8 cellular contexts compared by ENCODE assay signal in the genomic region with DNA sequence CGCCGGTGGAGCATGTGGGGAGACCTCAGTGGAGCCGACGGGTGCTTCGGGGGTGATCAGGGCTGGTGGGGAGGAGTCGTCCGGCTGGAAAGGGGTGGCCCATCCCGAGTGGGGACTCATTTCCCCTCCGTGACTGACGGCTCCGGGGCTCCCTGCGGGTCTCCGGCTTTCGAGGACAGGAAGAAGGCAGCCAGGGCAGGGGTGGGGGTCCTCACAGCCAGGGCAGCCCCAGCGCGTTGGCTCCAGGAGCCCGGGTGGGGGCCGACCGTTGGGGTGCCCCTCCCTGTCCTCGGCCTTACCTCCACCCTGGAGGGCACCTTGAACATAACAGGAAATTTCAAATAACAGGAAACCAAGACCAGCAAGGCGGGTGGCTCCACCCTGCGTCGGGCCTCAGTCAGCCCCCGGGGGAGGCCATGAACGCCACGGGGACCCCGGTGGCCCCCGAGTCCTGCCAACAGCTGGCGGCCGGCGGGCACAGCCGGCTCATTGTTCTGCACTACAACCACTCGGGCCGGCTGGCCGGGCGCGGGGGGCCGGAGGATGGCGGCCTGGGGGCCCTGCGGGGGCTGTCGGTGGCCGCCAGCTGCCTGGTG. TPM values are rescaled to one million over a fixed set of nuclear protein-coding genes. Genes with fewer than 3 reads are reported as not detected.
DNase-seq lines count a peak whose midpoint lies in the region; ATAC-seq and TF ChIP-seq lines count a peak whose summit lies in the region.

A gene with protein sequence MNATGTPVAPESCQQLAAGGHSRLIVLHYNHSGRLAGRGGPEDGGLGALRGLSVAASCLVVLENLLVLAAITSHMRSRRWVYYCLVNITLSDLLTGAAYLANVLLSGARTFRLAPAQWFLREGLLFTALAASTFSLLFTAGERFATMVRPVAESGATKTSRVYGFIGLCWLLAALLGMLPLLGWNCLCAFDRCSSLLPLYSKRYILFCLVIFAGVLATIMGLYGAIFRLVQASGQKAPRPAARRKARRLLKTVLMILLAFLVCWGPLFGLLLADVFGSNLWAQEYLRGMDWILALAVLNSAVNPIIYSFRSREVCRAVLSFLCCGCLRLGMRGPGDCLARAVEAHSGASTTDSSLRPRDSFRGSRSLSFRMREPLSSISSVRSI (plus strand): TSS at position 393 of the 596 bp plus-strand sequence. CDS start 24 bp downstream, at position 417.

- no peaks in the 10 kb centered on the region for H3K36me3 ChIP-seq in mucosa of stomach (ENCODE audit: control insufficient read depth, insufficient read depth, low read length)

- TF ChIP-seq CTCF in GM13977 (IDR thresholded peaks at IDR 0.05; ENCODE audit: extremely low read depth, insufficient read depth, missing control alignments), result no peak

- no peaks in the 10 kb centered on the region for H3K9me3 ChIP-seq in mucosa of stomach (ENCODE audit: control insufficient read depth, low read length)

- H3K27me3 Mint-ChIP-seq in activated T-helper 17 cell treated with anti-CD3 and anti-CD28 coated beads, Interleukin-2, amount 50 U/mL, for 72 hours, result no peaks in the 10 kb centered on the region

- H3K36me3 Mint-ChIP-seq in activated T-helper 17 cell treated with anti-CD3 and anti-CD28 coated beads, Interleukin-2, amount 50 U/mL, for 72 hours (ENCODE audit: low read depth), result peaks cover 69% of the 10 kb centered on the region

- peak within 1 kb of the TSS; percentile 28 for H3K9ac ChIP-seq in mucosa of stomach (ENCODE audit: low read length)

- H3K4me3 ChIP-seq in mucosa of stomach (ENCODE audit: low read length), result no peak within 1 kb of the TSS

- no peaks in the 10 kb centered on the region for H3K27me3 ChIP-seq in mucosa of stomach (ENCODE audit: control insufficient read depth, insufficient read depth, low read length)

- peaks cover 7% of the 10 kb centered on the region for H3K4me1 Mint-ChIP-seq in activated T-helper 17 cell treated with anti-CD3 and anti-CD28 coated beads, Interleukin-2, amount 50 U/mL, for 72 hours

- peak; percentile 55 for ATAC-seq in activated T-helper 17 cell treated with anti-CD3 and anti-CD28 coated beads, Interleukin-2, amount 50 U/mL, for 72 hours (replicated peaks)
- ATAC-seq in GM21717 (IDR thresholded peaks at IDR 0.05; ENCODE audit: unreplicated experiment), result no peak

- peaks cover 20% of the 10 kb centered on the region for H3K4me1 ChIP-seq in mucosa of stomach (ENCODE audit: control insufficient read depth, insufficient read depth, low read length)

- H3K4me3 Mint-ChIP-seq in activated T-helper 17 cell treated with anti-CD3 and anti-CD28 coated beads, Interleukin-2, amount 50 U/mL, for 72 hours, result peak within 1 kb of the TSS; percentile 98

- H3K9me3 Mint-ChIP-seq in activated T-helper 17 cell treated with anti-CD3 and anti-CD28 coated beads, Interleukin-2, amount 50 U/mL, for 72 hours, result no peaks in the 10 kb centered on the region

- in situ Hi-C loops in GM13977 (cut with MboI; ENCODE audit: low pct_unique_long_range_greater_than_20kb, low sequenced_read_pairs, unreplicated experiment), result no loop called here

- H3K27ac Mint-ChIP-seq in activated T-helper 17 cell treated with anti-CD3 and anti-CD28 coated beads, Interleukin-2, amount 50 U/mL, for 72 hours, result peak within 1 kb of the TSS; percentile 95

- DNase-seq in GM13977 (ENCODE audit: low spot score) (peak; percentile 81), NAMALWA (ENCODE audit: low spot score) (peak; percentile 86), middle frontal gyrus (ENCODE audit: extremely low spot score, low spot score) (no peak), OCI-M1 (lab: John Stamatoyannopoulos, UW) (no peak), RPMI8226 (no peak)

RNA-seq across cellular contexts. Expression of the gene that starts here (rescaled TPM):
- 10 to 100 TPM; 60.6 to 96.8 TPM for total RNA-seq in activated T-helper 17 cell treated with anti-CD3 and anti-CD28 coated beads, Interleukin-2, amount 50 U/mL, for 72 hours

Comparison
In these comparisons a context has a peak if more than half of its experiments do, and no peak if none do; other contexts are left out.
1. DNase-seq: peak in GM13977 (single experiment) and NAMALWA (single experiment); none in middle frontal gyrus (single experiment), OCI-M1 (single experiment) and RPMI8226 (single experiment).